ENCODE assay signal across 8 cellular contexts in the genomic region with DNA sequence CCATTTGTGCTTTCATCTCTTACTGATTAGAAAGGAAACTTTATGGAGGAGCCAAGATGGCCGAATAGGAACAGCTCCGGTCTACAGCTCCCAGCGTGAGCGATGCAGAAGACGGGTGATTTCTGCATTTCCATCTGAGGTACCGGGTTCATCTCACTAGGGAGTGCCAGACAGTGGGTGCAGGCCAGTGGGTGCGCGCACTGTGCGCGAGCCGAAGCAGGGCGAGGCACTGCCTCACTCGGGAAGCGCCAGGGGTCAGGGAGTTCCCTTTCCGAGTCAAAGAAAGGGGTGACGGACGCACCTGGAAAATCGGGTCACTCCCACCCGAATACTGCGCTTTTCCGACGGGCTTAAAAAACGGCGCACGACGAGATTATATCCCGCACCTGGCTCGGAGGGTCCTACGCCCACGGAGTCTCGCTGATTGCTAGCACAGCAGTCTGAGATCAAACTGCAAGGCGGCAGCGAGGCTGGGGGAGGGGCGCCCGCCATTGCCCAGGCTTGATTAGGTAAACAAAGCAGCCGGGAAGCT.
DNase-seq lines count a peak whose midpoint lies in the region; ATAC-seq and TF ChIP-seq lines count a peak whose summit lies in the region.
"Not testable (repeated sequence)": the region's sequence is repeated elsewhere in the genome, so short reads cannot be mapped to it uniquely, and the experiment has no call there.

No MANE protein-coding gene starts in this region.

- H3K18ac ChIP-seq in H9 (ENCODE audit: insufficient read length, low read depth, low read length): not testable (repeated sequence)

- H2AK5ac ChIP-seq in H9 (ENCODE audit: insufficient read length, low read length): not testable (repeated sequence)

- not testable (repeated sequence) for H2BK5ac ChIP-seq in H9 (ENCODE audit: insufficient read length, low read length)

- not testable (repeated sequence) for H3K4me2 ChIP-seq in H9 (ENCODE audit: insufficient read depth, insufficient read length, low read length)
- H3K4me2 ChIP-seq in neural progenitor cell: peak overlapping the region; percentile 65

- H3K4me1 ChIP-seq in H9 (ENCODE audit: insufficient read depth, low read length); iPS-15b (ENCODE audit: control insufficient read depth, insufficient read depth, low read length); neural progenitor cell: not testable (repeated sequence)

- not testable (repeated sequence) for H3K4ac ChIP-seq in H9 (ENCODE audit: low read depth, low read length)

- H3F3A ChIP-seq in neural progenitor cell (ENCODE audit: low read depth): not testable (repeated sequence)

- not testable (repeated sequence) for H4K20me1 ChIP-seq in H9 (ENCODE audit: control insufficient read depth, insufficient read depth, insufficient read length); neural progenitor cell (ENCODE audit: low read depth)

- not testable (repeated sequence) for H3K27ac ChIP-seq in H9 (ENCODE audit: insufficient read length, low read depth, low read length); neural progenitor cell
- peak overlapping the region; percentile 59 for H3K27ac ChIP-seq in epithelial cell of prostate

- H3K79me2 ChIP-seq in H9 (ENCODE audit: insufficient read depth, low read length); neural progenitor cell (ENCODE audit: low read depth): not testable (repeated sequence)

- not testable (repeated sequence) for H3K14ac ChIP-seq in H9 (ENCODE audit: insufficient read depth, low read length)

- TF ChIP-seq CTCF in H9 (conservative IDR thresholded peaks at IDR 0.05); WTC11 (IDR thresholded peaks at IDR 0.05); neural progenitor cell (IDR thresholded peaks at IDR 0.05); type B pancreatic cell (conservative IDR thresholded peaks at IDR 0.05): not testable (repeated sequence)

- H3K27ac Mint-ChIP-seq in H9 (peak overlapping the region; percentile 82 to 99 (median 98); a peak in 5 of 7 replicates), WTC11 (peak overlapping the region; percentile 96), neural progenitor cell (peak overlapping the region; percentile 66), type B pancreatic cell (peak overlapping the region; percentile 84)

- not testable (repeated sequence) for H3K9me3 ChIP-seq in H9 (ENCODE audit: control insufficient read depth, low read depth, low read length); iPS-15b (ENCODE audit: control insufficient read depth, insufficient read depth, low read length); neural progenitor cell (ENCODE audit: low read depth)

- H3K23me2 ChIP-seq in H9 (ENCODE audit: insufficient read length, low read depth, low read length, poor library complexity, severe bottlenecking): not testable (repeated sequence)

- CTCF ChIA-PET in WTC11 (lab: Charles Lee): not testable (repeated sequence)

- H3K36me3 Mint-ChIP-seq in H9 (ENCODE audit: insufficient read depth in 1 of 3, low read depth in 3 of 3); WTC11; neural progenitor cell; type B pancreatic cell: not testable (repeated sequence)

- peak overlapping the region; percentile 78 to 81 for H3K4me3 Mint-ChIP-seq in H9
- peak overlapping the region; percentile 86 for H3K4me3 Mint-ChIP-seq in WTC11
- H3K4me3 Mint-ChIP-seq in neural progenitor cell: peak overlapping the region; percentile 69
- H3K4me3 Mint-ChIP-seq in type B pancreatic cell: peak overlapping the region; percentile 81

- H3T11ph ChIP-seq in H9 (ENCODE audit: low read length): not testable (repeated sequence)

- H2BK12ac ChIP-seq in H9 (ENCODE audit: insufficient read length, low read depth, low read length): not testable (repeated sequence)

- not testable (repeated sequence) for H3K27me3 ChIP-seq in H9 (ENCODE audit: insufficient read depth, low read length); neural progenitor cell
- H3K27me3 ChIP-seq in iPS-15b (ENCODE audit: control insufficient read depth, insufficient read depth, low read length): peaks cover 14% of the 10 kb centered on the region

- not testable (repeated sequence) for H3K23ac ChIP-seq in H9 (ENCODE audit: insufficient read length, low read depth, low read length)

- ATAC-seq in WTC11: not testable (repeated sequence)

- not testable (repeated sequence) for H2BK120ac ChIP-seq in H9 (ENCODE audit: low read depth, low read length, poor library complexity, severe bottlenecking)

- peak overlapping the region; percentile 31 for H3K4me3 ChIP-seq in iPS-15b (ENCODE audit: low read depth, low read length)
- peak overlapping the region; percentile 43 for H3K4me3 ChIP-seq in neural progenitor cell

- not testable (repeated sequence) for H2BK15ac ChIP-seq in H9 (ENCODE audit: low read depth, low read length)

- H3K4me1 Mint-ChIP-seq in H9: peaks cover 3 to 19% of the 10 kb centered on the region in 2 experiments; a peak in 3 of 4 replicates
- H3K4me1 Mint-ChIP-seq in WTC11: peaks cover 22% of the 10 kb centered on the region
- H3K4me1 Mint-ChIP-seq in neural progenitor cell; type B pancreatic cell (ENCODE audit: unreplicated experiment): not testable (repeated sequence)

- not testable (repeated sequence) for H4K8ac ChIP-seq in H9 (replicated peaks; ENCODE audit: insufficient read length, low read depth, low read length)

- not testable (repeated sequence) for H3K56ac ChIP-seq in H9 (ENCODE audit: insufficient read length, low read depth, low read length)

- no CpG with 5 or more reads among the region's 36 CpGs for WGBS in H9 (ENCODE audit: extremely low coverage, insufficient read length, low lambda C conversion rate)

- not testable (repeated sequence) for H2AFZ ChIP-seq in H9 (ENCODE audit: low read length)
- peak overlapping the region; percentile 68 for H2AFZ ChIP-seq in neural progenitor cell (replicated peaks)

- POLR2A ChIA-PET in WTC11 (lab: Charles Lee): not testable (repeated sequence)

- not testable (repeated sequence) for H3K9ac ChIP-seq in H9 (ENCODE audit: extremely low read depth, insufficient read length, low read length); iPS-15b (ENCODE audit: low read depth, low read length); neural progenitor cell

- not testable (repeated sequence) for H2BK20ac ChIP-seq in H9 (ENCODE audit: low read depth, low read length, poor library complexity, severe bottlenecking)

- H3K27me3 Mint-ChIP-seq in H9 (ENCODE audit: low read depth); neural progenitor cell (ENCODE audit: insufficient read depth, low read depth); type B pancreatic cell: not testable (repeated sequence)
- peaks cover 23% of the 10 kb centered on the region for H3K27me3 Mint-ChIP-seq in WTC11 (ENCODE audit: low read depth)

- not testable (repeated sequence) for H3K79me1 ChIP-seq in H9 (ENCODE audit: insufficient read depth, low read depth, low read length, poor library complexity, severe bottlenecking)

- DNase-seq in DMS114 treated with DMSO at 0.1 percent for 48 hours (lab: John Stamatoyannopoulos, UW; ENCODE audit: unreplicated experiment) (peak; percentile 32), NCI-H748 (lab: John Stamatoyannopoulos, UW; ENCODE audit: unreplicated experiment) (peak; percentile 12)
- not testable (repeated sequence) for DNase-seq in H9; WTC11 (ENCODE audit: low spot score); epithelial cell of prostate (ENCODE audit: low read depth, low spot score); neural progenitor cell (ENCODE audit: low spot score); type B pancreatic cell (ENCODE audit: extremely low spot score, unreplicated experiment)

- not testable (repeated sequence) for H3K9me3 Mint-ChIP-seq in H9, WTC11, neural progenitor cell, type B pancreatic cell

- not testable (repeated sequence) for H4K5ac ChIP-seq in H9 (ENCODE audit: insufficient read length, low read depth, low read length)

- H3K36me3 ChIP-seq in iPS-15b (ENCODE audit: control insufficient read depth, insufficient read depth, low read length); neural progenitor cell: not testable (repeated sequence)

- H4K91ac ChIP-seq in H9 (ENCODE audit: insufficient read length, low read depth, low read length): not testable (repeated sequence)
